ENCODE assay signal across 12 cellular contexts in genomic region chr17:39261286-39261685, GRCh38. TPM values are rescaled to one million over a fixed set of nuclear protein-coding genes. Genes with fewer than 3 reads are reported as not detected.
A peak's percentile ranks its signal among the peaks of the same experiment; 100 is the strongest.
DNase-seq lines count a peak whose midpoint lies in the region; ATAC-seq lines count a peak whose summit lies in the region.
"Had no signal": no experiment of that assay in that cellular context is flagged by ENCODE, and none has a peak within 500 bp of the region (broad histone marks: within the 10 kb centered on the region; RNA-seq: fewer than 3 reads in every experiment).

No MANE protein-coding gene starts in this region.

- H2BK5ac ChIP-seq in trophoblast cell (ENCODE audit: low read depth, low read length, poor library complexity) = no peak overlapping the region

- H3K23ac ChIP-seq in trophoblast cell (ENCODE audit: low read length) = no peak overlapping the region

- H3K14ac ChIP-seq in trophoblast cell (ENCODE audit: low read length) = no peak overlapping the region

- CTCF ChIA-PET in naive thymus-derived CD4-positive, alpha-beta T cell (lab: Charles Lee) = no interaction called here

- peak overlapping the region in 2 of 9 donors; percentile 20 to 78 for H3K27ac Mint-ChIP-seq in naive thymus-derived CD4-positive, alpha-beta T cell
- H3K27ac Mint-ChIP-seq: T-helper 17 cell had no signal

- no peaks in the 10 kb centered on the region for H3K79me1 ChIP-seq in trophoblast cell (ENCODE audit: low read length)

- H2AK5ac ChIP-seq in trophoblast cell (ENCODE audit: low read length) = no peak overlapping the region

- H3K4ac ChIP-seq in trophoblast cell (ENCODE audit: low read depth, low read length) = no peak overlapping the region

- H3K9ac ChIP-seq in trophoblast cell (ENCODE audit: low read length) = no peak overlapping the region
- H3K9ac ChIP-seq: BLaER1 had no signal

- H4K91ac ChIP-seq in trophoblast cell (ENCODE audit: low read depth, low read length) = no peak overlapping the region

- intact Hi-C loops in naive thymus-derived CD4-positive, alpha-beta T cell (cut with micrococcal nuclease) = no loop called here

- H2BK12ac ChIP-seq in trophoblast cell (ENCODE audit: low read length) = no peak overlapping the region

- H3K27me3 Mint-ChIP-seq in naive thymus-derived CD4-positive, alpha-beta T cell = no peaks in the 10 kb centered on the region
- H3K27me3 Mint-ChIP-seq: T-helper 17 cell had no signal

- POLR2A ChIA-PET in naive thymus-derived CD4-positive, alpha-beta T cell (lab: Charles Lee) = no interaction called here

- H3K4me3 ChIP-seq in H7 (ENCODE audit: insufficient read depth, low read depth, low read length) (no peak overlapping the region), trophoblast cell (ENCODE audit: low read depth, low read length) (no peak overlapping the region)
- H3K4me3 ChIP-seq in naive thymus-derived CD4-positive, alpha-beta T cell (ENCODE audit: low read length) = no peak overlapping the region
- H3K4me3 ChIP-seq: adrenal gland, BLaER1 had no signal

- DNase-seq in NCI-H510A (lab: John Stamatoyannopoulos, UW) = peak; percentile 6
- no peak for DNase-seq in NCI-H510A treated with DMSO at 0.1 percent for 48 hours (lab: John Stamatoyannopoulos, UW)
- DNase-seq in H7 = peak; percentile 68
- peak; percentile 45 to 51 for DNase-seq in activated CD4-positive, alpha-beta T cell treated with anti-CD3 and anti-CD28 coated beads, Interleukin-2, amount 50 U/mL, for 48 hours
- DNase-seq in naive thymus-derived CD4-positive, alpha-beta T cell = no peak
- no peak for DNase-seq in trophoblast cell
- DNase-seq: adrenal gland, NCI-H1436, T-helper 17 cell had no signal

- H3K27ac ChIP-seq in naive thymus-derived CD4-positive, alpha-beta T cell (ENCODE audit: low read depth, low read length) = no peak overlapping the region
- no peak overlapping the region for H3K27ac ChIP-seq in trophoblast cell (ENCODE audit: low read depth, low read length)
- H3K27ac ChIP-seq: adrenal gland, BLaER1 had no signal

- H4K12ac ChIP-seq in trophoblast cell (ENCODE audit: low read depth, low read length) = no peak overlapping the region

- no peak overlapping the region for H3K18ac ChIP-seq in trophoblast cell (ENCODE audit: low read length)

- no peaks in the 10 kb centered on the region for H3K9me3 Mint-ChIP-seq in naive thymus-derived CD4-positive, alpha-beta T cell

- H2AFZ ChIP-seq in trophoblast cell (ENCODE audit: insufficient read depth, low read length, poor library complexity) = no peak overlapping the region

- H3K4me1 ChIP-seq in naive thymus-derived CD4-positive, alpha-beta T cell (ENCODE audit: control insufficient read depth in 2 of 2, insufficient read depth in 2 of 2, low read length in 2 of 2) = no peaks in the 10 kb centered on the region
- no peaks in the 10 kb centered on the region for H3K4me1 ChIP-seq in trophoblast cell (ENCODE audit: control insufficient read depth in 1 of 2, insufficient read depth in 2 of 2, low read length in 2 of 2)
- H3K4me1 ChIP-seq: adrenal gland, BLaER1 had no signal

- WGBS in trophoblast cell (ENCODE audit: extremely low coverage, insufficient coverage, insufficient read length) = no CpG with 5 or more reads among the region's 7 CpGs

- no peaks in the 10 kb centered on the region for H3K4me1 Mint-ChIP-seq in naive thymus-derived CD4-positive, alpha-beta T cell

- H3K36me3 ChIP-seq in H7 (replicated peaks; ENCODE audit: control insufficient read depth, insufficient read depth, low read length) (peaks cover 3% of the 10 kb centered on the region), trophoblast cell (ENCODE audit: control insufficient read depth in 1 of 2, insufficient read depth in 2 of 2, low read length in 2 of 2) (peaks cover 6 to 10% of the 10 kb centered on the region in 2 experiments)
- peaks cover 7 to 75% (median 9%) of the 10 kb centered on the region in 3 experiments for H3K36me3 ChIP-seq in naive thymus-derived CD4-positive, alpha-beta T cell (ENCODE audit: control insufficient read depth in 2 of 3, insufficient read depth in 3 of 3, low read length in 3 of 3)

- H2BK120ac ChIP-seq in trophoblast cell (ENCODE audit: insufficient read depth, low read length, poor library complexity) = no peak overlapping the region

- no peak overlapping the region for H3K4me3 Mint-ChIP-seq in naive thymus-derived CD4-positive, alpha-beta T cell
- H3K4me3 Mint-ChIP-seq: T-helper 17 cell had no signal

- no peaks in the 10 kb centered on the region for H3K9me3 ChIP-seq in naive thymus-derived CD4-positive, alpha-beta T cell (ENCODE audit: control insufficient read depth in 2 of 3, low read length in 3 of 3)
- H3K9me3 ChIP-seq in trophoblast cell (ENCODE audit: insufficient read depth, low read depth, low read length) = no peaks in the 10 kb centered on the region
- H3K9me3 ChIP-seq: adrenal gland, BLaER1 had no signal

- ATAC-seq in naive thymus-derived CD4-positive, alpha-beta T cell = peak; percentile 24
- no peak for ATAC-seq in HG02938 (IDR thresholded peaks at IDR 0.05; ENCODE audit: unreplicated experiment)
- ATAC-seq in HG03469 (IDR thresholded peaks at IDR 0.05; ENCODE audit: unreplicated experiment) = no peak
- ATAC-seq: T-helper 17 cell had no signal

- no peaks in the 10 kb centered on the region for H3K27me3 ChIP-seq in H7 (ENCODE audit: control insufficient read depth, insufficient read depth, low read length)
- no peaks in the 10 kb centered on the region for H3K27me3 ChIP-seq in naive thymus-derived CD4-positive, alpha-beta T cell (ENCODE audit: control insufficient read depth in 2 of 2, insufficient read depth in 2 of 2, low read length in 2 of 2)
- no peaks in the 10 kb centered on the region for H3K27me3 ChIP-seq in trophoblast cell (ENCODE audit: insufficient read depth, low read length)
- H3K27me3 ChIP-seq: adrenal gland, BLaER1 had no signal

- H3K79me2 ChIP-seq in trophoblast cell (ENCODE audit: control insufficient read depth, insufficient read depth, low read length, poor library complexity) = no peaks in the 10 kb centered on the region

- peaks cover 3 to 51% (median 19%) of the 10 kb centered on the region in 5 donors for H3K36me3 Mint-ChIP-seq in naive thymus-derived CD4-positive, alpha-beta T cell

- no peak overlapping the region for H4K8ac ChIP-seq in trophoblast cell (ENCODE audit: low read depth, low read length)

- H3K4me2 ChIP-seq in trophoblast cell (ENCODE audit: low read length) = no peak overlapping the region
- H3K4me2 ChIP-seq: BLaER1 had no signal

RNA-seq across cellular contexts. Expression of gene STAC2, which starts 35.5 kb away (rescaled TPM):
- 0.15 and 0.59 TPM in 2 replicates for total RNA-seq in H7 (2014; rRNA removed; shearing (Covaris generic))
- not detected for total RNA-seq in naive thymus-derived CD4-positive, alpha-beta T cell
- not detected for polyA plus RNA-seq in naive thymus-derived CD4-positive, alpha-beta T cell
- polyA plus RNA-seq in trophoblast cell (2013) = not detected in 2 replicates
- total RNA-seq: T-helper 17 cell had no signal

Comparison
In these comparisons a context has a peak if more than half of its experiments do, and no peak if none do; other contexts are left out.
1. DNase-seq: peak in NCI-H510A (single experiment), H7 (single experiment) and activated CD4-positive, alpha-beta T cell treated with anti-CD3 and anti-CD28 coated beads, Interleukin-2, amount 50 U/mL, for 48 hours (2 of 2); none in NCI-H510A treated with DMSO at 0.1 percent for 48 hours (single experiment), naive thymus-derived CD4-positive, alpha-beta T cell (0 of 9) and trophoblast cell (0 of 2).